In the genomic region with DNA sequence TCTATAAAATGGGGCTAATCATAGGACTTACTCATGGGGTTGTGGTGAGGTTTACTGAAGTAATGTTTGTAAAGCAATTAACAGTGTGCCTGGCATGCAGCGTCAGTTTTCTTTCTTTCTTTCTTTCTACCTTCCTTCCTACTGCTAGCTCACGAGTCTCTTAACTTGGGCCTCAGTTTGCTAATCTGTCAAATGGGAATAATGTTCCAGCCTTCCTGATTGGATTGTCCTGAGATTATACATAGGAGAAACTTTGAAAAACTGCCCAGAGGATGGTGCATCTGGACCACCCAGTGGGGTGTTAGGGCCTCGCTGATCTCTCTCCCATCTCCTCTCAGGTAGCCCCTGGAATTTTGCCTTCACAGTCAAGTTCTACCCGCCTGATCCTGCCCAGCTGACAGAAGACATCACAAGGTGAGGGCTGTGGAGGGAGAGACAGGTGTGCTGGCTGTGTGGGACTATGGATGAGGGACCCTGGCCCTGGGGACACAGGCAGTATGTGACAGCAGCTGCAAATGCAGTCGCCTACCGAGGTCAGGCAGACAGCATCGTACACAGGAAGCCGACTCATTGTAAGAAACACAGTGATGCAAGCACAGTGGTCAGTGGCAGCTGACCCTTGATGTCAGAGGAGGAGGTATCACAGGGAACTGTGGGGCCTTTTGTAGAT, we compare ENCODE assay signal across 1 cellular context.
TF ChIP-seq lines count a peak whose summit lies in the region.

No MANE protein-coding gene starts in this region.

TF ChIP-seq in K562, 482 proteins besides CTCF, POLR2A, EP300 and RAD21 (continued from another document):
- peak; percentile 83 for TF ChIP-seq CEBPG (CRISPR knock-in tag; IDR thresholded peaks at IDR 0.05)
- TF ChIP-seq CEBPG (tag; conservative IDR thresholded peaks at IDR 0.05 in 1 of 2, IDR thresholded peaks at IDR 0.05 in 1 of 2), result peak in 1 of 2 experiments; percentile 62; a peak in 1 of 4 replicates
- no peak for TF ChIP-seq DDX20 (tag; IDR thresholded peaks at IDR 0.05; ENCODE audit: low read depth)
- peak; percentile 7 for TF ChIP-seq MEIS2 (IDR thresholded peaks at IDR 0.05; ENCODE audit: partially characterized antibody)
- 0 out of 2 replicates have a peak, but pooled peaks have one; percentile 27 for TF ChIP-seq CBFA2T2 (conservative IDR thresholded peaks at IDR 0.05)
- TF ChIP-seq ZNF239 (CRISPR knock-in tag; IDR thresholded peaks at IDR 0.05), result no peak
- TF ChIP-seq JUND (IDR thresholded peaks at IDR 0.05; ENCODE audit: borderline replicate concordance, low read depth, low read length), result 0 out of 2 replicates have a peak, but pooled peaks have one; percentile 37
- no peak for TF ChIP-seq JUND (tag; IDR thresholded peaks at IDR 0.05; ENCODE audit: borderline replicate concordance, low read depth, low read length)
- TF ChIP-seq RBM25 (IDR thresholded peaks at IDR 0.05; ENCODE audit: low read depth, low read length, severe bottlenecking), result peak; percentile 98
- TF ChIP-seq HDAC1 (IDR thresholded peaks at IDR 0.05), result 0 out of 4 replicates have a peak, but pooled peaks of 1 of the 2 experiments have one; percentile 13
- peak; percentile 52; the same call in 1 of the 2 replicates for TF ChIP-seq ESRRA (IDR thresholded peaks at IDR 0.05; ENCODE audit: borderline replicate concordance, low read depth)
- peak; percentile 97 for TF ChIP-seq SMARCA5 (IDR thresholded peaks at IDR 0.05)
- TF ChIP-seq RCOR1 (IDR thresholded peaks at IDR 0.05; ENCODE audit: borderline replicate concordance in 1 of 2, low read depth in 2 of 2, low read length in 2 of 2), result peak in 1 of 2 experiments; percentile 62; a peak in 3 of 4 replicates
- 0 out of 2 replicates have a peak, but pooled peaks have one; percentile 23 for TF ChIP-seq FOSL1 (tag; conservative IDR thresholded peaks at IDR 0.05)
- TF ChIP-seq PHF8 (IDR thresholded peaks at IDR 0.05; ENCODE audit: borderline replicate concordance, low read length), result no peak
- peak; percentile 97 for TF ChIP-seq ADNP (tag; IDR thresholded peaks at IDR 0.05)
- 0 out of 3 replicates have a peak, but pooled peaks of 1 of the 2 experiments have one; percentile 73 for TF ChIP-seq CBX3 (IDR thresholded peaks at IDR 0.05; ENCODE audit: borderline replicate concordance in 1 of 2, low read length in 2 of 2)
- TF ChIP-seq, protein P1, sequence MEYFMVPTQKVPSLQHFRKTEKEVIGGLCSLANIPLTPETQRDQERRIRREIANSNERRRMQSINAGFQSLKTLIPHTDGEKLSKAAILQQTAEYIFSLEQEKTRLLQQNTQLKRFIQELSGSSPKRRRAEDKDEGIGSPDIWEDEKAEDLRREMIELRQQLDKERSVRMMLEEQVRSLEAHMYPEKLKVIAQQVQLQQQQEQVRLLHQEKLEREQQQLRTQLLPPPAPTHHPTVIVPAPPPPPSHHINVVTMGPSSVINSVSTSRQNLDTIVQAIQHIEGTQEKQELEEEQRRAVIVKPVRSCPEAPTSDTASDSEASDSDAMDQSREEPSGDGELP (CRISPR knock-in tag; IDR thresholded peaks at IDR 0.05; ENCODE audit: borderline replicate concordance), result 0 out of 2 replicates have a peak, but pooled peaks have one; percentile 16
- TF ChIP-seq NR2C1 (IDR thresholded peaks at IDR 0.05), result no peak
- peak; percentile 42; the same call in 1 of the 2 replicates for TF ChIP-seq NR2C1 (tag; IDR thresholded peaks at IDR 0.05)
- TF ChIP-seq CHD4 (IDR thresholded peaks at IDR 0.05; ENCODE audit: insufficient read depth, insufficient replicate concordance, low read depth, low read length, poor library complexity, severe bottlenecking), result peak; percentile 74
- TF ChIP-seq, protein P2, sequence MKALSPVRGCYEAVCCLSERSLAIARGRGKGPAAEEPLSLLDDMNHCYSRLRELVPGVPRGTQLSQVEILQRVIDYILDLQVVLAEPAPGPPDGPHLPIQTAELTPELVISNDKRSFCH (CRISPR knock-in tag; IDR thresholded peaks at IDR 0.05), result no peak
- TF ChIP-seq, protein P2 (tag; IDR thresholded peaks at IDR 0.05), result no peak
- peak; percentile 93 to 95 for TF ChIP-seq KDM1A (IDR thresholded peaks at IDR 0.05)
- TF ChIP-seq TRIM24 (IDR thresholded peaks at IDR 0.05), result peak in 1 of 2 experiments; percentile 39; a peak in 1 of 4 replicates
- peak; percentile 95 for TF ChIP-seq HDAC2 (IDR thresholded peaks at IDR 0.05)
- peak; percentile 98 for TF ChIP-seq BCOR (IDR thresholded peaks at IDR 0.05)
- TF ChIP-seq CBFA2T3 (IDR thresholded peaks at IDR 0.05), result 0 out of 2 replicates have a peak, but pooled peaks have one; percentile 9
- TF ChIP-seq PTBP1 (IDR thresholded peaks at IDR 0.05; ENCODE audit: low read depth, low read length), result 0 out of 2 replicates have a peak, but pooled peaks have one; percentile 67
- TF ChIP-seq, protein P3, sequence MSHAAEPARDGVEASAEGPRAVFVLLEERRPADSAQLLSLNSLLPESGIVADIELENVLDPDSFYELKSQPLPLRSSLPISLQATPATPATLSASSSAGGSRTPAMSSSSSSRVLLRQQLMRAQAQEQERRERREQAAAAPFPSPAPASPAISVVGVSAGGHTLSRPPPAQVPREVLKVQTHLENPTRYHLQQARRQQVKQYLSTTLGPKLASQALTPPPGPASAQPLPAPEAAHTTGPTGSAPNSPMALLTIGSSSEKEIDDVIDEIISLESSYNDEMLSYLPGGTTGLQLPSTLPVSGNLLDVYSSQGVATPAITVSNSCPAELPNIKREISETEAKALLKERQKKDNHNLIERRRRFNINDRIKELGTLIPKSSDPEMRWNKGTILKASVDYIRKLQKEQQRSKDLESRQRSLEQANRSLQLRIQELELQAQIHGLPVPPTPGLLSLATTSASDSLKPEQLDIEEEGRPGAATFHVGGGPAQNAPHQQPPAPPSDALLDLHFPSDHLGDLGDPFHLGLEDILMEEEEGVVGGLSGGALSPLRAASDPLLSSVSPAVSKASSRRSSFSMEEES (CRISPR knock-in tag; IDR thresholded peaks at IDR 0.05), result no peak
